1 cellular context compared by ENCODE assay signal in the genomic region with DNA sequence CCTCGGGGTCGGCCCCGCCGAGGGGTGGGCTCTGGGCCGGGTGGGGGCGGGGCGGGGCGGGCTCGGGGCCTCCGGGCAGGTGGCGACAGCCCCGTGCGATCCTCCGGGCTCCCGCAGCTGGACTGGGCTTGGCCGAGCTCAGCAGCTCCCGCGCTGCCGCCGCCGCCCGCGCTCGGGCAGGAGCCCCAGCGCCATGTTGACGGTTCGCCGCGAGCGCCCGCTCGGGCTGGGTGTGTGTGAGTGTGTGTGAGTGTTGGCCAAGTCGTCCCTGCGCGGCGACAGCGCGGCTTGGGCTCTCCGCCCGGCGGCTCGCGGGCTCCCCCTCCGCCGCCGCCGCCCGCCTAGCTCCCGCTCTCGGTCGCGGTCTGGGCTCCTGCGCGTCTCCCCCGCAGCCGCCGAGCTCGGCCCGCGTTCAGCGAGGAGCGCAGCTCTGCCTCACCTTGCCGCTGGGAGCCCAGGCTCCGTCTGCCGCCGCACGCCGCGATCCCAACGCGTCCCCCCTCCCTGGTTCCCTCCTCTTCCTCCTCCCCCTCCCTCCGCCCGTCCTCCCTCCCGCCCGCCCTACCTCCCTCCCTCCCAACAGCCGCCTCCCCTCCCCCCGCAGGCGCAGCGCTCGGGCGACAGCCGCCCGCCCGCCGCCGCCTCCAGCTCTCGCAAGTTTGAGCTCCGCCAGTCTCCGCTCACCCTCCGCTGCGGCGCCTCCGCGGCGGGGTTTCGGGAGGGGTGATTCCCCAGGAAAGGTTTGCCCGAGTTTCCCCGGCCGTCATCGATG.
TF ChIP-seq lines count a peak whose summit lies in the region.

Gene BCOR (minus strand): TSS at position 467 of the 772 bp plus-strand sequence. CDS start 20,029 bp downstream, outside the sequence.

TF ChIP-seq in HepG2, 621 proteins besides CTCF, POLR2A, EP300 and RAD21 (continued from another document and continues in another):
- TF ChIP-seq, protein P1, sequence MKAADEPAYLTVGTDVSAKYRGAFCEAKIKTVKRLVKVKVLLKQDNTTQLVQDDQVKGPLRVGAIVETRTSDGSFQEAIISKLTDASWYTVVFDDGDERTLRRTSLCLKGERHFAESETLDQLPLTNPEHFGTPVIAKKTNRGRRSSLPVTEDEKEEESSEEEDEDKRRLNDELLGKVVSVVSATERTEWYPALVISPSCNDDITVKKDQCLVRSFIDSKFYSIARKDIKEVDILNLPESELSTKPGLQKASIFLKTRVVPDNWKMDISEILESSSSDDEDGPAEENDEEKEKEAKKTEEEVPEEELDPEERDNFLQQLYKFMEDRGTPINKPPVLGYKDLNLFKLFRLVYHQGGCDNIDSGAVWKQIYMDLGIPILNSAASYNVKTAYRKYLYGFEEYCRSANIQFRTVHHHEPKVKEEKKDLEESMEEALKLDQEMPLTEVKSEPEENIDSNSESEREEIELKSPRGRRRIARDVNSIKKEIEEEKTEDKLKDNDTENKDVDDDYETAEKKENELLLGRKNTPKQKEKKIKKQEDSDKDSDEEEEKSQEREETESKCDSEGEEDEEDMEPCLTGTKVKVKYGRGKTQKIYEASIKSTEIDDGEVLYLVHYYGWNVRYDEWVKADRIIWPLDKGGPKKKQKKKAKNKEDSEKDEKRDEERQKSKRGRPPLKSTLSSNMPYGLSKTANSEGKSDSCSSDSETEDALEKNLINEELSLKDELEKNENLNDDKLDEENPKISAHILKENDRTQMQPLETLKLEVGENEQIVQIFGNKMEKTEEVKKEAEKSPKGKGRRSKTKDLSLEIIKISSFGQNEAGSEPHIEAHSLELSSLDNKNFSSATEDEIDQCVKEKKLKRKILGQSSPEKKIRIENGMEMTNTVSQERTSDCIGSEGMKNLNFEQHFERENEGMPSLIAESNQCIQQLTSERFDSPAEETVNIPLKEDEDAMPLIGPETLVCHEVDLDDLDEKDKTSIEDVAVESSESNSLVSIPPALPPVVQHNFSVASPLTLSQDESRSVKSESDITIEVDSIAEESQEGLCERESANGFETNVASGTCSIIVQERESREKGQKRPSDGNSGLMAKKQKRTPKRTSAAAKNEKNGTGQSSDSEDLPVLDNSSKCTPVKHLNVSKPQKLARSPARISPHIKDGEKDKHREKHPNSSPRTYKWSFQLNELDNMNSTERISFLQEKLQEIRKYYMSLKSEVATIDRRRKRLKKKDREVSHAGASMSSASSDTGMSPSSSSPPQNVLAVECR (CRISPR knock-in tag; IDR thresholded peaks at IDR 0.05; ENCODE audit: borderline replicate concordance): peak; percentile 40; the same call in 1 of the 2 replicates
- TF ChIP-seq ZNF441 (CRISPR knock-in tag; IDR thresholded peaks at IDR 0.05; ENCODE audit: borderline replicate concordance) (peak; percentile 28; the same call in 1 of the 2 replicates), SALL2 (CRISPR knock-in tag; IDR thresholded peaks at IDR 0.05) (0 out of 2 replicates have a peak, but pooled peaks have one; percentile 36), ZSCAN21 (CRISPR knock-in tag; IDR thresholded peaks at IDR 0.05; ENCODE audit: borderline replicate concordance) (no peak), CBX1 (IDR thresholded peaks at IDR 0.05; ENCODE audit: low read depth) (peak; percentile 37), ZNF563 (CRISPR knock-in tag; IDR thresholded peaks at IDR 0.05) (peak; percentile 47; the same call in 1 of the 2 replicates), ZNF777 (CRISPR knock-in tag; IDR thresholded peaks at IDR 0.05) (no peak), ZNF709 (CRISPR knock-in tag; IDR thresholded peaks at IDR 0.05) (0 out of 2 replicates have a peak, but pooled peaks have one; percentile 35), NONO (IDR thresholded peaks at IDR 0.05) (no peak), NONO (CRISPR knock-in tag; conservative IDR thresholded peaks at IDR 0.05) (0 out of 2 replicates have a peak, but pooled peaks have one; percentile 26), NFATC3 (CRISPR knock-in tag; IDR thresholded peaks at IDR 0.05) (no peak), RELA (CRISPR knock-in tag; IDR thresholded peaks at IDR 0.05) (no peak), ZNF816 (CRISPR knock-in tag; IDR thresholded peaks at IDR 0.05; ENCODE audit: borderline replicate concordance) (no peak), YY1 (IDR thresholded peaks at IDR 0.05; ENCODE audit: insufficient read depth, insufficient replicate concordance, low read depth, low read length) (peak; percentile 64), HDAC1 (CRISPR knock-in tag; IDR thresholded peaks at IDR 0.05) (peak; percentile 42; the same call in 1 of the 2 replicates), WIZ (CRISPR knock-in tag; IDR thresholded peaks at IDR 0.05) (no peak), AGO2 (optimal IDR thresholded peaks at IDR 0.05; ENCODE audit: low read depth, low read length) (peak; percentile 72), ZFY (CRISPR knock-in tag; IDR thresholded peaks at IDR 0.05) (peak; percentile 47; the same call in 1 of the 2 replicates), RBFOX2 (IDR thresholded peaks at IDR 0.05; ENCODE audit: low read depth, low read length) (peak; percentile 85), ZNF17 (CRISPR knock-in tag; IDR thresholded peaks at IDR 0.05) (no peak), ZFX (CRISPR knock-in tag; IDR thresholded peaks at IDR 0.05; ENCODE audit: low read depth) (peak; percentile 8; the same call in 1 of the 2 replicates), ZNF264 (CRISPR knock-in tag; IDR thresholded peaks at IDR 0.05) (no peak), NR2F1 (CRISPR knock-in tag; IDR thresholded peaks at IDR 0.05) (no peak), SAP130 (CRISPR knock-in tag; IDR thresholded peaks at IDR 0.05; ENCODE audit: low read depth) (peak; percentile 37), HNRNPK (IDR thresholded peaks at IDR 0.05; ENCODE audit: low read depth, low read length, poor library complexity, severe bottlenecking) (peak; percentile 78), PAXIP1 (CRISPR knock-in tag; conservative IDR thresholded peaks at IDR 0.05) (no peak), ZNF746 (CRISPR knock-in tag; IDR thresholded peaks at IDR 0.05) (peak; percentile 99), CREB1 (IDR thresholded peaks at IDR 0.05) (no peak), CREB1 (CRISPR knock-in tag; IDR thresholded peaks at IDR 0.05) (no peak), TMF1 (CRISPR knock-in tag; IDR thresholded peaks at IDR 0.05; ENCODE audit: low read depth) (0 out of 2 replicates have a peak, but pooled peaks have one; percentile 42), ZNF839 (CRISPR knock-in tag; IDR thresholded peaks at IDR 0.05; ENCODE audit: borderline replicate concordance) (no peak), POLR2G (IDR thresholded peaks at IDR 0.05; ENCODE audit: low read depth, low read length) (peak; percentile 84), EZH2 (conservative IDR thresholded peaks at IDR 0.05; ENCODE audit: low read depth, low read length) (no peak), KMT2A (CRISPR knock-in tag; IDR thresholded peaks at IDR 0.05) (peak; percentile 35; the same call in 1 of the 2 replicates), IRF2 (CRISPR knock-in tag; IDR thresholded peaks at IDR 0.05) (no peak), RNF2 (conservative IDR thresholded peaks at IDR 0.05; ENCODE audit: low read depth) (0 out of 2 replicates have a peak, but pooled peaks have one; percentile 32), AGO1 (IDR thresholded peaks at IDR 0.05; ENCODE audit: low read depth, low read length, poor library complexity, severe bottlenecking) (no peak), LRRFIP1 (CRISPR knock-in tag; conservative IDR thresholded peaks at IDR 0.05) (no peak), ZIK1 (CRISPR knock-in tag; IDR thresholded peaks at IDR 0.05; ENCODE audit: borderline replicate concordance, low read depth) (no peak), SIN3A (IDR thresholded peaks at IDR 0.05; ENCODE audit: borderline replicate concordance, low read depth, low read length) (0 out of 2 replicates have a peak, but pooled peaks have one; percentile 22), ZNF350 (CRISPR knock-in tag; IDR thresholded peaks at IDR 0.05; ENCODE audit: borderline replicate concordance, low read depth) (no peak), MAZ (IDR thresholded peaks at IDR 0.05; ENCODE audit: borderline replicate concordance, low read depth, low read length) (0 out of 2 replicates have a peak, but pooled peaks have one; percentile 38), MAZ (CRISPR knock-in tag; IDR thresholded peaks at IDR 0.05; ENCODE audit: low read depth) (peak; percentile 50; the same call in 1 of the 2 replicates), ELF3 (CRISPR knock-in tag; IDR thresholded peaks at IDR 0.05) (no peak), ZFAT (CRISPR knock-in tag; conservative IDR thresholded peaks at IDR 0.05) (no peak), SKI (IDR thresholded peaks at IDR 0.05; ENCODE audit: partially characterized antibody) (peak; percentile 49), PCBP1 (IDR thresholded peaks at IDR 0.05; ENCODE audit: borderline replicate concordance, low read depth, low read length) (no peak), ZNF10 (CRISPR knock-in tag; IDR thresholded peaks at IDR 0.05; ENCODE audit: borderline replicate concordance, low read depth) (no peak)
- TF ChIP-seq, protein P2, sequence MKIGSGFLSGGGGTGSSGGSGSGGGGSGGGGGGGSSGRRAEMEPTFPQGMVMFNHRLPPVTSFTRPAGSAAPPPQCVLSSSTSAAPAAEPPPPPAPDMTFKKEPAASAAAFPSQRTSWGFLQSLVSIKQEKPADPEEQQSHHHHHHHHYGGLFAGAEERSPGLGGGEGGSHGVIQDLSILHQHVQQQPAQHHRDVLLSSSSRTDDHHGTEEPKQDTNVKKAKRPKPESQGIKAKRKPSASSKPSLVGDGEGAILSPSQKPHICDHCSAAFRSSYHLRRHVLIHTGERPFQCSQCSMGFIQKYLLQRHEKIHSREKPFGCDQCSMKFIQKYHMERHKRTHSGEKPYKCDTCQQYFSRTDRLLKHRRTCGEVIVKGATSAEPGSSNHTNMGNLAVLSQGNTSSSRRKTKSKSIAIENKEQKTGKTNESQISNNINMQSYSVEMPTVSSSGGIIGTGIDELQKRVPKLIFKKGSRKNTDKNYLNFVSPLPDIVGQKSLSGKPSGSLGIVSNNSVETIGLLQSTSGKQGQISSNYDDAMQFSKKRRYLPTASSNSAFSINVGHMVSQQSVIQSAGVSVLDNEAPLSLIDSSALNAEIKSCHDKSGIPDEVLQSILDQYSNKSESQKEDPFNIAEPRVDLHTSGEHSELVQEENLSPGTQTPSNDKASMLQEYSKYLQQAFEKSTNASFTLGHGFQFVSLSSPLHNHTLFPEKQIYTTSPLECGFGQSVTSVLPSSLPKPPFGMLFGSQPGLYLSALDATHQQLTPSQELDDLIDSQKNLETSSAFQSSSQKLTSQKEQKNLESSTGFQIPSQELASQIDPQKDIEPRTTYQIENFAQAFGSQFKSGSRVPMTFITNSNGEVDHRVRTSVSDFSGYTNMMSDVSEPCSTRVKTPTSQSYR (CRISPR knock-in tag; IDR thresholded peaks at IDR 0.05; ENCODE audit: borderline replicate concordance): peak; percentile 52; the same call in 1 of the 2 replicates
- TF ChIP-seq, protein P3, sequence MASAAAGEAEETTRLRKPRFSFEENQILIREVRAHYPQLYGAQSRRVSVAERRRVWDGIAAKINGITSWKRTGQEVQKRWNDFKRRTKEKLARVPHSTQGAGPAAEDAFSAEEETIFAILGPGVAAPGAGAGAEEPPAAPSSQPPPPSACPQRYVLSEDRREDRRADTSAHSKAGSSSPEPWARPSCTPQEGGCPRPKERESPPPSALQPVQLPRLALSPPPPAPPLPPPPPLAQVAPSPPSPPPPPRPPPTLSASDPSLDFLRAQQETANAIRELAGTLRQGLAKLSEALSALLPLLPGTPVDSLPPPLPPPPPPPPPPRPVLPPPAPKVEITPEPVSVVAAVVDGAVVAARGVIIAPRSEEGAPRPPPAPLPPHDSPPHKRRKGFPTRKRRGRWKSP (CRISPR knock-in tag; IDR thresholded peaks at IDR 0.05): no peak
